ENCODE assay signal across 28 cellular contexts in genomic region chrX:44054863-44055601, GRCh38.
A peak's percentile ranks its signal among the peaks of the same experiment; 100 is the strongest.
DNase-seq lines count a peak whose midpoint lies in the region; ATAC-seq, FAIRE-seq and TF ChIP-seq lines count a peak whose summit lies in the region.
"Had no signal": no experiment of that assay in that cellular context is flagged by ENCODE, and none has a peak within 500 bp of the region (broad histone marks: within the 10 kb centered on the region; RNA-seq: fewer than 3 reads in every experiment).

No MANE protein-coding gene starts in this region.

- H3K4me3 ChIP-seq in A549 (no peak overlapping the region), astrocyte (ENCODE audit: insufficient read depth, low read depth, low read length) (no peak overlapping the region)
- H3K4me3 ChIP-seq: GM23338, MG63 had no signal

- TF ChIP-seq CTCF in A549 (IDR thresholded peaks at IDR 0.05) (no peak), astrocyte (IDR thresholded peaks at IDR 0.05; ENCODE audit: insufficient read depth, low read depth, low read length) (no peak)

- no peak for TF ChIP-seq POLR2A in A549 (IDR thresholded peaks at IDR 0.05; ENCODE audit: low read length)

- H3K36me3 ChIP-seq in astrocyte (ENCODE audit: insufficient read depth, low read length): no peaks in the 10 kb centered on the region
- H3K36me3 ChIP-seq: MG63 had no signal

- no peaks in the 10 kb centered on the region for H3K4me1 ChIP-seq in A549
- H3K4me1 ChIP-seq in astrocyte (ENCODE audit: insufficient read depth, low read length): no peaks in the 10 kb centered on the region
- H3K4me1 ChIP-seq: Caco-2 had no signal

- WGBS in A549 (ENCODE audit: missing lambda C conversion rate): 38% methylated on average over 4 of the region's 4 CpGs

- no peak overlapping the region for H3K27ac Mint-ChIP-seq in T-helper 2 cell treated with Interferon-gamma antibody and Interleukin-4, amounts not matched to agents 5 μg/mL and 100 μg/mL, for 36 hours
- H3K27ac Mint-ChIP-seq in astrocyte (ENCODE audit: unreplicated experiment): no peak overlapping the region
- no peak overlapping the region for H3K27ac Mint-ChIP-seq in natural killer cell treated with Interleukin-12 subunit alpha and Interleukin-12 subunit beta and Interleukin-15 and Interleukin-18, amount 100 ng/mL, for 72 hours
- H3K27ac Mint-ChIP-seq: B cell; CD4-positive, alpha-beta T cell; GM23338; IgD-negative memory B cell had no signal

- POLR2A ChIA-PET in A549 (lab: Yijun Ruan, JAX): no interaction called here

- no peak overlapping the region for H3K4me3 Mint-ChIP-seq in T-helper 2 cell treated with Interferon-gamma antibody and Interleukin-4, amounts not matched to agents 5 μg/mL and 100 μg/mL, for 36 hours
- no peak overlapping the region for H3K4me3 Mint-ChIP-seq in astrocyte (ENCODE audit: unreplicated experiment)
- H3K4me3 Mint-ChIP-seq in natural killer cell treated with Interleukin-12 subunit alpha and Interleukin-12 subunit beta and Interleukin-15 and Interleukin-18, amount 100 ng/mL, for 72 hours: peak overlapping the region; percentile 48
- H3K4me3 Mint-ChIP-seq: B cell, GM23338, IgD-negative memory B cell had no signal

- peaks cover 8% of the 10 kb centered on the region for H3K4me1 Mint-ChIP-seq in T-helper 2 cell treated with Interferon-gamma antibody and Interleukin-4, amounts not matched to agents 5 μg/mL and 100 μg/mL, for 36 hours (ENCODE audit: low read depth)
- H3K4me1 Mint-ChIP-seq in astrocyte (ENCODE audit: low read depth, unreplicated experiment): no peaks in the 10 kb centered on the region
- H3K4me1 Mint-ChIP-seq in natural killer cell treated with Interleukin-12 subunit alpha and Interleukin-12 subunit beta and Interleukin-15 and Interleukin-18, amount 100 ng/mL, for 72 hours (ENCODE audit: low read depth in 2 of 2): peaks cover 16 to 18% of the 10 kb centered on the region in 2 donors
- H3K4me1 Mint-ChIP-seq: B cell, IgD-negative memory B cell had no signal

- no peaks in the 10 kb centered on the region for H3K9me3 Mint-ChIP-seq in T-helper 2 cell treated with Interferon-gamma antibody and Interleukin-4, amounts not matched to agents 5 μg/mL and 100 μg/mL, for 36 hours
- H3K9me3 Mint-ChIP-seq in astrocyte (ENCODE audit: unreplicated experiment): no peaks in the 10 kb centered on the region
- no peaks in the 10 kb centered on the region for H3K9me3 Mint-ChIP-seq in natural killer cell treated with Interleukin-12 subunit alpha and Interleukin-12 subunit beta and Interleukin-15 and Interleukin-18, amount 100 ng/mL, for 72 hours
- H3K9me3 Mint-ChIP-seq: CD4-positive, alpha-beta T cell; GM23338 had no signal

- no peak overlapping the region for H3K9ac ChIP-seq in astrocyte (ENCODE audit: low read length)

- no peaks in the 10 kb centered on the region for H3K36me3 Mint-ChIP-seq in T-helper 2 cell treated with Interferon-gamma antibody and Interleukin-4, amounts not matched to agents 5 μg/mL and 100 μg/mL, for 36 hours (ENCODE audit: low read depth)
- H3K36me3 Mint-ChIP-seq in astrocyte (ENCODE audit: low read depth, unreplicated experiment): no peaks in the 10 kb centered on the region
- H3K36me3 Mint-ChIP-seq in natural killer cell treated with Interleukin-12 subunit alpha and Interleukin-12 subunit beta and Interleukin-15 and Interleukin-18, amount 100 ng/mL, for 72 hours: no peaks in the 10 kb centered on the region
- H3K36me3 Mint-ChIP-seq: IgD-negative memory B cell had no signal

- FAIRE-seq in A549 (lab: Jason Lieb, UNC) (peak; percentile 85), astrocyte (lab: Jason Lieb, UNC) (peak; percentile 87)
- FAIRE-seq: GM19239 had no signal

- H3K79me2 ChIP-seq in astrocyte (ENCODE audit: insufficient read depth, low read length): no peaks in the 10 kb centered on the region

- no peak for TF ChIP-seq EP300 in A549 (IDR thresholded peaks at IDR 0.05)

- CTCF ChIA-PET in A549 (lab: Yijun Ruan, JAX): no interaction called here

- H3K27me3 Mint-ChIP-seq in T-helper 2 cell treated with Interferon-gamma antibody and Interleukin-4, amounts not matched to agents 5 μg/mL and 100 μg/mL, for 36 hours (ENCODE audit: low read depth): peaks cover 6% of the 10 kb centered on the region
- H3K27me3 Mint-ChIP-seq in astrocyte (ENCODE audit: low read depth, unreplicated experiment): peaks cover 2% of the 10 kb centered on the region
- H3K27me3 Mint-ChIP-seq in natural killer cell treated with Interleukin-12 subunit alpha and Interleukin-12 subunit beta and Interleukin-15 and Interleukin-18, amount 100 ng/mL, for 72 hours: peaks cover 0 to 8% of the 10 kb centered on the region in 2 donors
- H3K27me3 Mint-ChIP-seq: CD4-positive, alpha-beta T cell had no signal

- H3K27me3 ChIP-seq in astrocyte (ENCODE audit: insufficient read depth, low read length): no peaks in the 10 kb centered on the region
- H3K27me3 ChIP-seq: MG63 had no signal

- H3K9me3 ChIP-seq in A549 (no peaks in the 10 kb centered on the region), astrocyte (ENCODE audit: insufficient read depth, low read depth, low read length) (no peaks in the 10 kb centered on the region)
- H3K9me3 ChIP-seq: Caco-2, MG63 had no signal

- H2AFZ ChIP-seq in astrocyte (ENCODE audit: low read depth, low read length): no peak overlapping the region

- H3K4me2 ChIP-seq in A549 (no peak overlapping the region), astrocyte (ENCODE audit: low read length) (no peak overlapping the region)
- H3K4me2 ChIP-seq: GM23338 had no signal

- no peaks in the 10 kb centered on the region for H4K20me1 ChIP-seq in astrocyte (ENCODE audit: insufficient read depth, low read length)

- no peak for ATAC-seq in A549
- no peak for ATAC-seq in natural killer cell treated with Interleukin-12 subunit alpha and Interleukin-12 subunit beta and Interleukin-15 and Interleukin-18, amount 100 ng/mL, for 72 hours
- ATAC-seq in GM21390 (IDR thresholded peaks at IDR 0.05; ENCODE audit: unreplicated experiment): no peak
- ATAC-seq: GM23338, PC-3 had no signal

- H3K27ac ChIP-seq in A549: no peak overlapping the region
- no peak overlapping the region for H3K27ac ChIP-seq in astrocyte (ENCODE audit: low read depth, low read length)
- H3K27ac ChIP-seq: 22Rv1 had no signal

- peak; percentile 3 for DNase-seq in T-helper 2 cell treated with Interferon-gamma antibody and Interleukin-4, amounts not matched to agents 5 μg/mL and 100 μg/mL, for 36 hours (ENCODE audit: low spot score)
- no peak for DNase-seq in T-helper 2 cell
- no peak for DNase-seq in A549 (ENCODE audit: low read depth in 1 of 2, low spot score in 1 of 2)
- DNase-seq in astrocyte (ENCODE audit: low read depth): no peak
- DNase-seq in natural killer cell treated with Interleukin-12 subunit alpha and Interleukin-12 subunit beta and Interleukin-15 and Interleukin-18, amount 100 ng/mL, for 72 hours (ENCODE audit: low spot score): no peak
- no peak for DNase-seq in occipital lobe (lab: John Stamatoyannopoulos, UW)
- DNase-seq in activated effector memory CD4-positive, alpha-beta T cell treated with anti-CD3 and anti-CD28 coated beads, Interleukin-2, amount 50 U/mL, for 16 hours: no peak
- DNase-seq: Caco-2; CD4-positive, alpha-beta T cell; DMS153; GF-D8; HCEC 1CT; Karpas-422; MG63; NCI-H1048; NCI-H1436; NCI-H1930; NCI-H226; NCI-H524; NCI-H82; PC-3; RPMI8226 had no signal

- TF ChIP-seq RAD21 in A549 (conservative IDR thresholded peaks at IDR 0.05 in 1 of 2, IDR thresholded peaks at IDR 0.05 in 1 of 2): no peak

TF ChIP-seq in A549, 52 proteins besides CTCF, POLR2A, EP300 and RAD21:
- TF ChIP-seq HES2 (IDR thresholded peaks at IDR 0.05) (no peak), HOXB13 (CRISPR knock-in tag; IDR thresholded peaks at IDR 0.05; ENCODE audit: low read depth) (no peak), NR3C1 (IDR thresholded peaks at IDR 0.05) (no peak), PHF8 (IDR thresholded peaks at IDR 0.05; ENCODE audit: borderline replicate concordance, low read depth) (no peak), RFX5 (IDR thresholded peaks at IDR 0.05) (no peak), FOXS1 (CRISPR knock-in tag; IDR thresholded peaks at IDR 0.05) (no peak), HDAC2 (IDR thresholded peaks at IDR 0.05) (no peak), HMGXB4 (CRISPR knock-in tag; IDR thresholded peaks at IDR 0.05; ENCODE audit: borderline replicate concordance) (no peak), CBX2 (IDR thresholded peaks at IDR 0.05; ENCODE audit: borderline replicate concordance, low read depth) (no peak), HEYL (CRISPR knock-in tag; IDR thresholded peaks at IDR 0.05) (no peak), MYC (IDR thresholded peaks at IDR 0.05; ENCODE audit: borderline replicate concordance, low read length) (no peak)
